13 cellular contexts compared by ENCODE assay signal in the genomic region with DNA sequence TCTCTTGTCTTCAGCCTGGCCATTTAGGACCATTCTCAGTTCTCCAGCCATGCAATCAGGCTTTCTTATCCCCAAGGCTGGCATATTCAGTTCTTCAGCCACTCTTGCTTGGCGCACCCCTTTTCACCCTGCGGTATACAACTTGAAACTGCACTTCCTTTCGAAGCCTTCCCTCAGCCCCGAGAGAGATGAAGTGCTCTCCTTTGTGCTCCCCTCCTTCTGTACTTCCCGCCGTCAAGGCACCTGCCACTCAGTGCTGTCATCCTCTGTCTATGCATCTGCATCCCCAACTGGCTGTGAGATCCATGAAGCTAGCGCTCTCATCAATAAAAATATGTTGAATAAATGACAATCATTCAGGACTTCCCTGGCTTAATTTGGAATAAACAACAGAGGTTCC. TPM values are rescaled to one million over a fixed set of nuclear protein-coding genes. Genes with fewer than 3 reads are reported as not detected.
DNase-seq lines count a peak whose midpoint lies in the region; ATAC-seq and TF ChIP-seq lines count a peak whose summit lies in the region.
"Had no signal": no experiment of that assay in that cellular context is flagged by ENCODE, and none has a peak within 500 bp of the region (broad histone marks: within the 10 kb centered on the region; RNA-seq: fewer than 3 reads in every experiment).

No MANE protein-coding gene starts in this region.

- H3K4me3 ChIP-seq in GM23338 = no peak overlapping the region

- peak; percentile 21 for DNase-seq in activated naive CD4-positive, alpha-beta T cell treated with anti-CD3 and anti-CD28 coated beads, Interleukin-2, amount 10 ng/mL, durations not matched to agents 7 days and 5 days
- DNase-seq in activated naive CD4-positive, alpha-beta T cell treated with anti-CD3 and anti-CD28 coated beads, Interleukin-2, amount 50 U/mL, for 16 hours = no peak
- DNase-seq in GM23338 (ENCODE audit: low spot score) = peak; percentile 11
- no peak for DNase-seq in activated CD4-positive, CD25-positive, alpha-beta regulatory T cell treated with anti-CD3 and anti-CD28 coated beads, Interleukin-2, amount 50 U/mL, for 72 hours
- no peak for DNase-seq in anterior cingulate cortex (lab: John Stamatoyannopoulos, UW)
- DNase-seq in RKO (ENCODE audit: low spot score) = no peak
- DNase-seq: right cardiac atrium; stimulated activated CD8-positive, alpha-beta memory T cell treated with anti-CD3 and anti-CD28 coated beads, Interleukin-4, amount 100 ng/mL, for 48 hours had no signal

- no peak overlapping the region for H3K27ac Mint-ChIP-seq in activated naive CD4-positive, alpha-beta T cell treated with anti-CD3 and anti-CD28 coated beads, Interleukin-2, amount 10 ng/mL, durations not matched to agents 7 days and 5 days
- no peak overlapping the region for H3K27ac Mint-ChIP-seq in GM23338
- no peak overlapping the region for H3K27ac Mint-ChIP-seq in stimulated activated naive CD8-positive, alpha-beta T cell treated with anti-CD3 and anti-CD28 coated beads, Interleukin-15, Interleukin-2, amounts not matched to agents 100 ng/mL and 50 ng/mL, for 24 hours

- no peaks in the 10 kb centered on the region; the same call in 1 of the 2 replicates for H3K4me1 ChIP-seq in GM23338 (ENCODE audit: insufficient read depth)

- H3K4me3 Mint-ChIP-seq in activated naive CD4-positive, alpha-beta T cell treated with anti-CD3 and anti-CD28 coated beads, Interleukin-2, amount 10 ng/mL, durations not matched to agents 7 days and 5 days = no peak overlapping the region
- no peak overlapping the region for H3K4me3 Mint-ChIP-seq in GM23338
- H3K4me3 Mint-ChIP-seq in stimulated activated naive CD8-positive, alpha-beta T cell treated with anti-CD3 and anti-CD28 coated beads, Interleukin-15, Interleukin-2, amounts not matched to agents 100 ng/mL and 50 ng/mL, for 24 hours = peak overlapping the region; percentile 17

- no peaks in the 10 kb centered on the region for H3K79me2 ChIP-seq in GM23338 (replicated peaks; ENCODE audit: insufficient read depth)

- ATAC-seq in GM23338 = peak; percentile 39; the same call in 2 of the 3 replicates
- ATAC-seq in HG03469 (IDR thresholded peaks at IDR 0.05; ENCODE audit: unreplicated experiment) = peak; percentile 76
- ATAC-seq: activated CD4-positive, CD25-positive, alpha-beta regulatory T cell treated with anti-CD3 and anti-CD28 coated beads, Interleukin-2, amount 50 U/mL, for 24 hours; right cardiac atrium had no signal

- no peaks in the 10 kb centered on the region for H3K27me3 ChIP-seq in GM23338 (ENCODE audit: insufficient read depth)

- TF ChIP-seq CTCF in GM23338 (conservative IDR thresholded peaks at IDR 0.05; ENCODE audit: low read depth in 2 of 2) = no peak

- H3K9me3 Mint-ChIP-seq in activated naive CD4-positive, alpha-beta T cell treated with anti-CD3 and anti-CD28 coated beads, Interleukin-2, amount 10 ng/mL, durations not matched to agents 7 days and 5 days = no peaks in the 10 kb centered on the region
- H3K9me3 Mint-ChIP-seq in GM23338 = peaks cover 5% of the 10 kb centered on the region; the same call in 2 of the 3 replicates
- no peaks in the 10 kb centered on the region for H3K9me3 Mint-ChIP-seq in stimulated activated naive CD8-positive, alpha-beta T cell treated with anti-CD3 and anti-CD28 coated beads, Interleukin-15, Interleukin-2, amounts not matched to agents 100 ng/mL and 50 ng/mL, for 24 hours

- H3K27ac ChIP-seq in GM23338 (ENCODE audit: low read depth) = no peak overlapping the region

- H3K9me2 ChIP-seq in GM23338 (ENCODE audit: insufficient read depth) = no peaks in the 10 kb centered on the region

- H2AFZ ChIP-seq in GM23338 = peak overlapping the region; percentile 23; the same call in 1 of the 2 replicates

- H3K36me3 ChIP-seq in GM23338 (ENCODE audit: insufficient read depth) = no peaks in the 10 kb centered on the region

- peaks cover 15% of the 10 kb centered on the region for H3K27me3 Mint-ChIP-seq in activated naive CD4-positive, alpha-beta T cell treated with anti-CD3 and anti-CD28 coated beads, Interleukin-2, amount 10 ng/mL, durations not matched to agents 7 days and 5 days
- H3K27me3 Mint-ChIP-seq in GM23338 (ENCODE audit: insufficient read depth, low read depth, poor library complexity) = no peaks in the 10 kb centered on the region
- H3K27me3 Mint-ChIP-seq in stimulated activated naive CD8-positive, alpha-beta T cell treated with anti-CD3 and anti-CD28 coated beads, Interleukin-15, Interleukin-2, amounts not matched to agents 100 ng/mL and 50 ng/mL, for 24 hours = peaks cover 13% of the 10 kb centered on the region

- H3K4me1 Mint-ChIP-seq in activated naive CD4-positive, alpha-beta T cell treated with anti-CD3 and anti-CD28 coated beads, Interleukin-2, amount 10 ng/mL, durations not matched to agents 7 days and 5 days = peaks cover 9% of the 10 kb centered on the region
- peaks cover 13% of the 10 kb centered on the region for H3K4me1 Mint-ChIP-seq in GM23338
- peaks cover 13% of the 10 kb centered on the region for H3K4me1 Mint-ChIP-seq in stimulated activated naive CD8-positive, alpha-beta T cell treated with anti-CD3 and anti-CD28 coated beads, Interleukin-15, Interleukin-2, amounts not matched to agents 100 ng/mL and 50 ng/mL, for 24 hours (ENCODE audit: low read depth)

- CTCF ChIA-PET in activated naive CD4-positive, alpha-beta T cell treated with anti-CD3 and anti-CD28 coated beads, Interleukin-2, amount 10 ng/mL, durations not matched to agents 7 days and 5 days (lab: Charles Lee) = interaction anchor here (0.8 to 1.8 kb wide), 3 partner anchors 10 to 48 kb away, joined by 3 to 5 read pairs (median 4); no protein-coding TSS in a partner anchor

- H3F3A ChIP-seq in GM23338 (replicated peaks; ENCODE audit: low read depth) = no peaks in the 10 kb centered on the region

- no peaks in the 10 kb centered on the region for H3K36me3 Mint-ChIP-seq in activated naive CD4-positive, alpha-beta T cell treated with anti-CD3 and anti-CD28 coated beads, Interleukin-2, amount 10 ng/mL, durations not matched to agents 7 days and 5 days
- no peaks in the 10 kb centered on the region for H3K36me3 Mint-ChIP-seq in GM23338 (ENCODE audit: low read depth)
- H3K36me3 Mint-ChIP-seq in stimulated activated naive CD8-positive, alpha-beta T cell treated with anti-CD3 and anti-CD28 coated beads, Interleukin-15, Interleukin-2, amounts not matched to agents 100 ng/mL and 50 ng/mL, for 24 hours (ENCODE audit: low read depth) = no peaks in the 10 kb centered on the region

- H4K20me1 ChIP-seq in GM23338 (replicated peaks; ENCODE audit: insufficient read depth) = no peaks in the 10 kb centered on the region

- no peak overlapping the region for H3K4me2 ChIP-seq in GM23338

TF ChIP-seq in GM23338, 12 proteins besides CTCF, POLR2A, EP300 and RAD21:
- TF ChIP-seq ZNF114 (CRISPR knock-in tag; IDR thresholded peaks at IDR 0.05) (no peak), ETS1 (IDR thresholded peaks at IDR 0.05) (no peak)

RNA-seq across cellular contexts. Expression of gene MORC1, which starts 45.7 kb away (rescaled TPM):
- not detected in 2 replicates for total RNA-seq in GM23338 (2014; rRNA removed; shearing (Covaris generic))
- not detected in 2 replicates for polyA plus RNA-seq in GM23338 (2016; fragmentation: Nextera tagmentation; extraction: Ambion mirVana)
- total RNA-seq: fibroblast of villous mesenchyme, OCI-LY7, right cardiac atrium had no signal
- polyA plus RNA-seq: right cardiac atrium had no signal

Comparison
In these comparisons a context has a peak if more than half of its experiments do, and no peak if none do; other contexts are left out.
1. DNase-seq: peak in activated naive CD4-positive, alpha-beta T cell treated with anti-CD3 and anti-CD28 coated beads, Interleukin-2, amount 10 ng/mL, durations not matched to agents 7 days and 5 days (single experiment) and GM23338 (single experiment); none in activated naive CD4-positive, alpha-beta T cell treated with anti-CD3 and anti-CD28 coated beads, Interleukin-2, amount 50 U/mL, for 16 hours (single experiment), activated CD4-positive, CD25-positive, alpha-beta regulatory T cell treated with anti-CD3 and anti-CD28 coated beads, Interleukin-2, amount 50 U/mL, for 72 hours (single experiment), anterior cingulate cortex (0 of 58) and RKO (single experiment).